9 cellular contexts compared by ENCODE assay signal in genomic region chr1:39205781-39206464, GRCh38. TPM values are rescaled to one million over a fixed set of nuclear protein-coding genes. Genes with fewer than 3 reads are reported as not detected.
DNase-seq lines count a peak whose midpoint lies in the region; ATAC-seq, FAIRE-seq and TF ChIP-seq lines count a peak whose summit lies in the region.
"Had no signal": no experiment of that assay in that cellular context is flagged by ENCODE, and none has a peak within 500 bp of the region (broad histone marks: within the 10 kb centered on the region; RNA-seq: fewer than 3 reads in every experiment).

No MANE protein-coding gene starts in this region.

- H3K36me3 Mint-ChIP-seq in naive thymus-derived CD8-positive, alpha-beta T cell: peaks cover 0 to 3% (median 0%) of the 10 kb centered on the region in 3 donors

- ATAC-seq in A549: no peak
- peak; percentile 52 to 75 for ATAC-seq in naive thymus-derived CD8-positive, alpha-beta T cell

- H4K20me1 ChIP-seq in MM.1S (ENCODE audit: insufficient read depth, low read length): no peaks in the 10 kb centered on the region

- POLR2A ChIA-PET in A549 (lab: Yijun Ruan, JAX): interaction anchor here (0.5 kb wide), 1 partner anchor 248 kb away, joined by 9 read pairs; no protein-coding TSS in a partner anchor
- POLR2A ChIA-PET in naive thymus-derived CD8-positive, alpha-beta T cell (lab: Charles Lee): interaction anchor here (0.8 to 3.8 kb wide), 9 partner anchors 9 to 228 kb away, joined by 3 to 42 read pairs (median 6); no protein-coding TSS in a partner anchor

- peak overlapping the region; percentile 68 for H3K9ac ChIP-seq in MM.1S (ENCODE audit: low read length)

- H3K9me3 Mint-ChIP-seq in naive thymus-derived CD8-positive, alpha-beta T cell: peaks cover 0 to 5% (median 0%) of the 10 kb centered on the region in 9 donors

- no peaks in the 10 kb centered on the region for H3K9me2 ChIP-seq in MM.1S (replicated peaks; ENCODE audit: insufficient read depth, low read length)

- TF ChIP-seq EP300 in A549 (IDR thresholded peaks at IDR 0.05): no peak

- TF ChIP-seq POLR2A in A549 (IDR thresholded peaks at IDR 0.05; ENCODE audit: low read length): no peak

- peaks cover 42% of the 10 kb centered on the region for H3K4me1 ChIP-seq in A549
- H3K4me1 ChIP-seq in MM.1S (ENCODE audit: low read length): peaks cover 11% of the 10 kb centered on the region; the same call in 1 of the 2 replicates

- peak overlapping the region; percentile 82 to 97 (median 92) for H3K4me3 Mint-ChIP-seq in naive thymus-derived CD8-positive, alpha-beta T cell

- WGBS in A549 (ENCODE audit: missing lambda C conversion rate): 48% methylated on average over 3 of the region's 3 CpGs

- CTCF ChIA-PET in A549 (lab: Yijun Ruan, JAX): interaction anchor here (1.2 to 3.1 kb wide), 9 partner anchors 12 to 107 kb away, joined by 3 to 26 read pairs (median 5); no protein-coding TSS in a partner anchor

- no peak for TF ChIP-seq CTCF in A549 (IDR thresholded peaks at IDR 0.05)
- TF ChIP-seq CTCF in MM.1S (IDR thresholded peaks at IDR 0.05; ENCODE audit: low read length): no peak
- no peak for TF ChIP-seq CTCF in choroid plexus epithelial cell (conservative IDR thresholded peaks at IDR 0.05; ENCODE audit: low read depth, low read length)

- 0 out of 2 replicates have a peak overlapping the region, but pooled peaks have one; percentile 9 for H2AFZ ChIP-seq in MM.1S (ENCODE audit: low read length)

- FAIRE-seq in A549 (lab: Jason Lieb, UNC) (no peak), HTR-8/SVneo (lab: Jason Lieb, UNC) (no peak)

- peaks cover 22% of the 10 kb centered on the region for H3F3A ChIP-seq in MM.1S (ENCODE audit: insufficient read depth, low read length)

- H3K4me1 Mint-ChIP-seq in naive thymus-derived CD8-positive, alpha-beta T cell: peaks cover 33 to 61% (median 53%) of the 10 kb centered on the region in 4 donors

- intact Hi-C loops in posterior cingulate gyrus (cut with DNase I): loop anchor here (10.0 kb wide), 1 partner anchor 209 kb away; no protein-coding TSS in a partner anchor

- no peaks in the 10 kb centered on the region for H3K27me3 Mint-ChIP-seq in naive thymus-derived CD8-positive, alpha-beta T cell

- peak overlapping the region; percentile 63 to 99 (median 92) for H3K27ac Mint-ChIP-seq in naive thymus-derived CD8-positive, alpha-beta T cell

- no peak for DNase-seq in A549 (ENCODE audit: low read depth in 1 of 2, low spot score in 1 of 2)
- DNase-seq in MM.1S: no peak
- DNase-seq in choroid plexus epithelial cell (ENCODE audit: low read depth): peak; percentile 22
- DNase-seq in naive thymus-derived CD8-positive, alpha-beta T cell: peak in 2 of 10 donors; percentile 52 to 59
- DNase-seq in HTR-8/SVneo (ENCODE audit: insufficient read length, low spot score): no peak
- no peak for DNase-seq in posterior cingulate gyrus
- no peak for DNase-seq in AG08395 (ENCODE audit: low spot score)
- no peak for DNase-seq in NCI-H187 (lab: John Stamatoyannopoulos, UW)
- DNase-seq: DMS153 had no signal

- H3K79me2 ChIP-seq in MM.1S (ENCODE audit: low read length): peaks cover 52% of the 10 kb centered on the region

- H3K9me3 ChIP-seq in A549: no peaks in the 10 kb centered on the region
- no peaks in the 10 kb centered on the region for H3K9me3 ChIP-seq in MM.1S (replicated peaks; ENCODE audit: insufficient read depth, low read length)

- H3K4me3 ChIP-seq in A549 (peak overlapping the region; percentile 35; the same call in 2 of the 3 replicates), MM.1S (ENCODE audit: low read length) (peak overlapping the region; percentile 72), choroid plexus epithelial cell (ENCODE audit: low read depth, low read length) (peak overlapping the region; percentile 66)

- H3K27ac ChIP-seq in A549 (peak overlapping the region; percentile 77 to 88; a peak in 5 of 6 replicates), MM.1S (ENCODE audit: low read length) (peak overlapping the region; percentile 88; the same call in 1 of the 2 replicates)

- H3K4me2 ChIP-seq in A549: peak overlapping the region; percentile 91
- peak overlapping the region; percentile 61 for H3K4me2 ChIP-seq in MM.1S (ENCODE audit: low read depth, low read length)

- H3K36me3 ChIP-seq in MM.1S (replicated peaks; ENCODE audit: insufficient read depth, low read length): no peaks in the 10 kb centered on the region

- no peak for TF ChIP-seq RAD21 in A549 (conservative IDR thresholded peaks at IDR 0.05 in 1 of 2, IDR thresholded peaks at IDR 0.05 in 1 of 2)

- no peaks in the 10 kb centered on the region for H3K27me3 ChIP-seq in MM.1S (replicated peaks; ENCODE audit: insufficient read depth, low read length)

TF ChIP-seq in A549, 52 proteins besides CTCF, POLR2A, EP300 and RAD21:
- TF ChIP-seq PBX3 (IDR thresholded peaks at IDR 0.05) (no peak), ATOH8 (CRISPR knock-in tag; IDR thresholded peaks at IDR 0.05; ENCODE audit: low read depth) (no peak), ESRRA (IDR thresholded peaks at IDR 0.05; ENCODE audit: borderline replicate concordance, low read length) (no peak)

RNA-seq across cellular contexts. Expression of gene MACF1, which starts 1.4 kb away (rescaled TPM):
- 64.2 and 75.7 TPM in 2 replicates for polyA plus RNA-seq in A549 (2011; rRNA removed)
- polyA plus RNA-seq in A549 (2012; cell fraction: cytosol; rRNA removed): 7.9 and 9.6 TPM in 2 replicates
- polyA plus RNA-seq in A549 (2012; cell fraction: nucleus; rRNA removed): 56.1 and 99.6 TPM in 2 replicates
- 41.9 to 46.0 TPM (median 45.7 TPM) in 3 replicates for polyA plus RNA-seq in A549 (2017; fragmentation: RNase III; extraction: RNeasy Plus Mini Kit Qiagen cat#74134 plus additional on column Dnase treatment)
- polyA minus RNA-seq in A549 (2011; rRNA and poly(A)+ RNA removed): 170 and 172 TPM in 2 replicates
- 100 to 1,000 TPM; 215 to 222 TPM for total RNA-seq in naive thymus-derived CD8-positive, alpha-beta T cell
- polyA plus RNA-seq in naive thymus-derived CD8-positive, alpha-beta T cell: 10 to 100 TPM; 13.4 to 60.8 (median 14.7) TPM

Comparison
In these comparisons a context has a peak if more than half of its experiments do, and no peak if none do; other contexts are left out.
1. ATAC-seq: peak in naive thymus-derived CD8-positive, alpha-beta T cell (2 of 2); none in A549 (0 of 2).
2. Peak in every context shown above with its lines, with median percentiles within 50 percentile points of each other: H3K4me3 ChIP-seq.